In the genomic region with DNA sequence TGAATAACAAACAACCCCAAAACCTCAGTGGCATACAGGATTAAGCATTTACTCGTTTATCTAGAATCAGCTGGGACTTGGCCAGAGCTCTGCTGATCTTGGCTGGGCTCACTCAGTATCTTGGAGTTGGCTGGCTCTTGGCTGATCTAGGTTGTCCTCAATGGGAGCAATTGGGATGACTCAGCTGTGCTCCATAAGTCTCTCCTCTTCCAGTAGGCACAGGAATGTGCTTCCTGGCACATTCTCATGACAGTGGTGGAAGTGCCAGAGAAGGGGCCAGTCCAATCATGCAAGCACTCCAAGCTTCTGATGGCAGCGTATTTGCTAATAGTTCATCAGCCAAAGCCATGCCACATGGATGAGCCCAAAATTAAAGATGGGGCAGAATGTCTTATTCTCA, we compare ENCODE assay signal across 17 cellular contexts. TPM values are rescaled to one million over a fixed set of nuclear protein-coding genes. Genes with fewer than 3 reads are reported as not detected.
DNase-seq lines count a peak whose midpoint lies in the region; ATAC-seq and TF ChIP-seq lines count a peak whose summit lies in the region.
"Had no signal": no experiment of that assay in that cellular context is flagged by ENCODE, and none has a peak within 500 bp of the region (broad histone marks: within the 10 kb centered on the region; RNA-seq: fewer than 3 reads in every experiment).

No MANE protein-coding gene starts in this region.

- H3K27ac ChIP-seq in fibroblast of lung (ENCODE audit: insufficient read depth, low read length) (no peak overlapping the region), right lobe of liver (no peak overlapping the region)
- H3K27ac ChIP-seq: 22Rv1; BLaER1 treated with 17β-estradiol and CSF1 and Interleukin-3, amounts not matched to agents 10 nM and 100 nM; SK-N-MC had no signal

- intact Hi-C loops in right lobe of liver (cut with DNase I): no loop called here

- H4K20me1 ChIP-seq in fibroblast of lung (ENCODE audit: control insufficient read depth, extremely low read depth, insufficient read depth, low read length): no peaks in the 10 kb centered on the region
- H4K20me1 ChIP-seq: BLaER1 treated with 17β-estradiol and CSF1 and Interleukin-3, amounts not matched to agents 10 nM and 100 nM had no signal

- H3K4me2 ChIP-seq in fibroblast of lung (ENCODE audit: extremely low read depth, insufficient read depth, low read length): no peak overlapping the region
- H3K4me2 ChIP-seq: BLaER1 treated with 17β-estradiol and CSF1 and Interleukin-3, amounts not matched to agents 10 nM and 100 nM had no signal

- H3K4me1 ChIP-seq in fibroblast of lung (ENCODE audit: control insufficient read depth, extremely low read depth, insufficient read depth, low read length): no peaks in the 10 kb centered on the region
- H3K4me1 ChIP-seq in right lobe of liver: no peaks in the 10 kb centered on the region
- H3K4me1 ChIP-seq: BLaER1 treated with 17β-estradiol and CSF1 and Interleukin-3, amounts not matched to agents 10 nM and 100 nM had no signal

- H2AFZ ChIP-seq in fibroblast of lung (ENCODE audit: low read length): no peak overlapping the region

- H3K36me3 ChIP-seq in fibroblast of lung (ENCODE audit: control insufficient read depth, insufficient read depth, low read length) (no peaks in the 10 kb centered on the region), right lobe of liver (no peaks in the 10 kb centered on the region)
- H3K36me3 ChIP-seq: BLaER1 treated with 17β-estradiol and CSF1 and Interleukin-3, amounts not matched to agents 10 nM and 100 nM had no signal

- H3K27me3 ChIP-seq in fibroblast of lung (ENCODE audit: control insufficient read depth, insufficient read depth, low read length): no peaks in the 10 kb centered on the region
- H3K27me3 ChIP-seq in right lobe of liver: no peaks in the 10 kb centered on the region
- H3K27me3 ChIP-seq: BLaER1 treated with 17β-estradiol and CSF1 and Interleukin-3, amounts not matched to agents 10 nM and 100 nM had no signal

- no peak for TF ChIP-seq POLR2A in right lobe of liver (IDR thresholded peaks at IDR 0.05)

- H3K9ac ChIP-seq in fibroblast of lung (ENCODE audit: insufficient read depth, low read length): no peak overlapping the region
- H3K9ac ChIP-seq: BLaER1 treated with 17β-estradiol and CSF1 and Interleukin-3, amounts not matched to agents 10 nM and 100 nM had no signal

- H3K4me3 ChIP-seq in fibroblast of lung (replicated peaks in 1 of 4; ENCODE audit: control extremely low read depth in 1 of 4, insufficient read depth in 1 of 4, low read depth in 3 of 4, low read length in 4 of 4): no peak overlapping the region
- no peak overlapping the region for H3K4me3 ChIP-seq in right lobe of liver
- H3K4me3 ChIP-seq: BLaER1 treated with 17β-estradiol and CSF1 and Interleukin-3, amounts not matched to agents 10 nM and 100 nM; SK-N-MC had no signal

- no peak for TF ChIP-seq CTCF in fibroblast of lung (conservative IDR thresholded peaks at IDR 0.05 in 1 of 2, IDR thresholded peaks at IDR 0.05 in 1 of 2; ENCODE audit: low read depth in 1 of 2, low read length in 2 of 2)
- TF ChIP-seq CTCF in right lobe of liver (IDR thresholded peaks at IDR 0.05): no peak

- H3K9me3 ChIP-seq in fibroblast of lung (ENCODE audit: control insufficient read depth, insufficient read depth, low read depth, low read length): no peaks in the 10 kb centered on the region
- H3K9me3 ChIP-seq in right lobe of liver: no peaks in the 10 kb centered on the region

- ATAC-seq in HG03432 (IDR thresholded peaks at IDR 0.05; ENCODE audit: unreplicated experiment) (no peak), right lobe of liver (no peak)
- ATAC-seq: Right ventricle myocardium inferior had no signal

- H3K79me2 ChIP-seq in fibroblast of lung (ENCODE audit: control insufficient read depth, insufficient read depth, low read length): no peaks in the 10 kb centered on the region

- DNase-seq in DMS53 (lab: John Stamatoyannopoulos, UW): peak; percentile 52
- no peak for DNase-seq in DMS53 treated with DMSO at 0.1 percent for 48 hours (lab: John Stamatoyannopoulos, UW; ENCODE audit: unreplicated experiment)
- peak; percentile 74 to 91 for DNase-seq in NCI-H446 (lab: John Stamatoyannopoulos, UW)
- peak; percentile 1 to 24 for DNase-seq in fibroblast of lung (ENCODE audit: low read depth in 2 of 2)
- DNase-seq in renal cortical epithelial cell (ENCODE audit: low read depth): peak; percentile 7
- no peak for DNase-seq in right lobe of liver
- no peak for DNase-seq in NCI-H187 treated with DMSO at 0.1 percent for 48 hours (lab: John Stamatoyannopoulos, UW)
- DNase-seq: HFFc6, NCI-H1930, NCI-H2171 treated with DMSO at 0.1 percent for 48 hours, NCI-H510A, NCI-H82 had no signal

- WGBS in right lobe of liver (ENCODE audit: insufficient coverage, low coverage, low lambda C conversion rate, missing lambda C conversion rate): 27% methylated on average over 1 of the region's 2 CpGs

RNA-seq across cellular contexts. Expression of a gene that starts 41.7 kb away (rescaled TPM):
- total RNA-seq in fibroblast of lung (11.3 and 42.3 TPM in 2 replicates), renal cortical epithelial cell (2.1 and 4.0 TPM in 2 replicates), right lobe of liver (under 1 TPM in 1 of 6 experiments, not detected in 5; 0.13 TPM)
- 11.7 TPM in 2 replicates for polyA plus RNA-seq in fibroblast of lung
- polyA plus RNA-seq in fibroblast of lung (2012): 5.4 and 6.4 TPM in 2 replicates
- 2.1 TPM in 2 replicates for polyA minus RNA-seq in fibroblast of lung (ENCODE audit: low replicate concordance)
- total RNA-seq: HFFc6 had no signal

Comparison
In these comparisons a context has a peak if more than half of its experiments do, and no peak if none do; other contexts are left out.
1. DNase-seq: peak in DMS53 (single experiment), NCI-H446 (2 of 2), fibroblast of lung (2 of 2) and renal cortical epithelial cell (single experiment); none in DMS53 treated with DMSO at 0.1 percent for 48 hours (single experiment), right lobe of liver (0 of 3) and NCI-H187 treated with DMSO at 0.1 percent for 48 hours (single experiment).